1 cellular context compared by ENCODE assay signal in genomic region chr10:60182691-60183090, GRCh38.
TF ChIP-seq lines count a peak whose summit lies in the region.

No MANE protein-coding gene starts in this region.

TF ChIP-seq in WTC11, 78 proteins besides CTCF, POLR2A, EP300 and RAD21 (continued from another document):
- TF ChIP-seq E2F1 (CRISPR knock-in tag; IDR thresholded peaks at IDR 0.05) = no peak
